In genomic region chr15:43541785-43542184, GRCh38 we compare ENCODE assay signal across 2 cellular contexts.
A peak's percentile ranks its signal among the peaks of the same experiment; 100 is the strongest.
TF ChIP-seq lines count a peak whose summit lies in the region.

No MANE protein-coding gene starts in this region.

TF ChIP-seq in GM23338, 12 proteins besides CTCF, POLR2A, EP300 and RAD21:
- TF ChIP-seq EZH2phosphoT487 (IDR thresholded peaks at IDR 0.05; ENCODE audit: unreplicated experiment) (no peak), CREB1 (CRISPR knock-in tag; IDR thresholded peaks at IDR 0.05; ENCODE audit: low read depth) (no peak), POLR2AphosphoS5 (IDR thresholded peaks at IDR 0.05; ENCODE audit: low read depth) (no peak), JUNB (IDR thresholded peaks at IDR 0.05; ENCODE audit: unreplicated experiment) (no peak), STAT1 (IDR thresholded peaks at IDR 0.05; ENCODE audit: unreplicated experiment) (no peak), REST (IDR thresholded peaks at IDR 0.05; ENCODE audit: unreplicated experiment) (no peak), ZNF462 (CRISPR knock-in tag; IDR thresholded peaks at IDR 0.05) (no peak), ZNF114 (CRISPR knock-in tag; IDR thresholded peaks at IDR 0.05) (no peak), ZNF331 (CRISPR knock-in tag; IDR thresholded peaks at IDR 0.05; ENCODE audit: low read depth) (no peak), ETS1 (IDR thresholded peaks at IDR 0.05) (no peak), NANOG (IDR thresholded peaks at IDR 0.05; ENCODE audit: borderline replicate concordance) (no peak), EZH2 (IDR thresholded peaks at IDR 0.05; ENCODE audit: low read depth, unreplicated experiment) (no peak)

TF ChIP-seq in HepG2, 621 proteins besides CTCF, POLR2A, EP300 and RAD21:
- TF ChIP-seq ATF7 (IDR thresholded peaks at IDR 0.05) = peak; percentile 26; the same call in 1 of the 2 replicates
- TF ChIP-seq ATF7 (CRISPR knock-in tag; IDR thresholded peaks at IDR 0.05) = no peak
- no peak for TF ChIP-seq ZEB1 (IDR thresholded peaks at IDR 0.05; ENCODE audit: insufficient replicate concordance, low read depth)
- no peak for TF ChIP-seq ZNF670 (CRISPR knock-in tag; IDR thresholded peaks at IDR 0.05; ENCODE audit: borderline replicate concordance)
- no peak for TF ChIP-seq ZNF44 (CRISPR knock-in tag; IDR thresholded peaks at IDR 0.05)
- peak in 1 of 2 experiments; percentile 74; a peak in 3 of 4 replicates for TF ChIP-seq ATF4 (CRISPR knock-in tag; IDR thresholded peaks at IDR 0.05)
- peak; percentile 89 for TF ChIP-seq CEBPG (CRISPR knock-in tag; IDR thresholded peaks at IDR 0.05)
- no peak for TF ChIP-seq ATF1 (CRISPR knock-in tag; IDR thresholded peaks at IDR 0.05)
- peak; percentile 95 for TF ChIP-seq CEBPB (IDR thresholded peaks at IDR 0.05; ENCODE audit: borderline replicate concordance, low read depth, low read length)
- TF ChIP-seq ZNF740 (CRISPR knock-in tag; IDR thresholded peaks at IDR 0.05) = no peak
- TF ChIP-seq NFE2 (CRISPR knock-in tag; IDR thresholded peaks at IDR 0.05) = no peak
- no peak for TF ChIP-seq PPARG (CRISPR knock-in tag; conservative IDR thresholded peaks at IDR 0.05)
- TF ChIP-seq MYC (CRISPR knock-in tag; IDR thresholded peaks at IDR 0.05; ENCODE audit: borderline replicate concordance) = no peak
- no peak for TF ChIP-seq GABPA (IDR thresholded peaks at IDR 0.05; ENCODE audit: low read depth, low read length)
- TF ChIP-seq GABPA (CRISPR knock-in tag; IDR thresholded peaks at IDR 0.05; ENCODE audit: low read depth) = no peak
